Comparison of ENCODE assay signal across 10 cellular contexts in genomic region chr10:79176949-79177602, GRCh38.
DNase-seq lines count a peak whose midpoint lies in the region; ATAC-seq and TF ChIP-seq lines count a peak whose summit lies in the region.
"Had no signal": no experiment of that assay in that cellular context is flagged by ENCODE, and none has a peak within 500 bp of the region (broad histone marks: within the 10 kb centered on the region; RNA-seq: fewer than 3 reads in every experiment).

No MANE protein-coding gene starts in this region.

- no peak for TF ChIP-seq EP300 in stomach (IDR thresholded peaks at IDR 0.05)

- no peaks in the 10 kb centered on the region for H3K27me3 Mint-ChIP-seq in activated CD8-positive, alpha-beta T cell treated with anti-CD3 and anti-CD28 coated beads for 36 hours

- CTCF ChIA-PET in activated CD8-positive, alpha-beta T cell treated with anti-CD3 and anti-CD28 coated beads for 36 hours (lab: Charles Lee), result interaction anchor here (2.1 kb wide), 1 partner anchor 18 kb away, joined by 9 read pairs; no protein-coding TSS in a partner anchor

- no peaks in the 10 kb centered on the region for H3K9me3 ChIP-seq in HUES6 (ENCODE audit: control insufficient read depth, insufficient read depth, low read depth, low read length)
- H3K9me3 ChIP-seq in right lobe of liver, result no peaks in the 10 kb centered on the region
- H3K9me3 ChIP-seq in stomach, result no peaks in the 10 kb centered on the region

- H3K27ac ChIP-seq in HUES6 (ENCODE audit: low read depth, low read length), result peak overlapping the region; percentile 40; the same call in 1 of the 2 replicates
- peak overlapping the region in 2 of 3 donors; percentile 18 to 33 for H3K27ac ChIP-seq in right lobe of liver
- peak overlapping the region in 4 of 5 donors; percentile 33 to 67 (median 60) for H3K27ac ChIP-seq in stomach

- no peak overlapping the region for H3K4me3 Mint-ChIP-seq in activated CD8-positive, alpha-beta T cell treated with anti-CD3 and anti-CD28 coated beads for 36 hours

- H3K9ac ChIP-seq in HUES6 (ENCODE audit: low read length), result no peak overlapping the region

- H3K4me1 ChIP-seq in HUES6 (ENCODE audit: control insufficient read depth, insufficient read depth, low read length), result peaks cover 54% of the 10 kb centered on the region
- peaks cover 0 to 6% (median 0%) of the 10 kb centered on the region in 4 donors for H3K4me1 ChIP-seq in right lobe of liver
- H3K4me1 ChIP-seq in stomach, result peaks cover 54 to 83% (median 69%) of the 10 kb centered on the region in 4 donors

- no peak overlapping the region for H3K27ac Mint-ChIP-seq in activated CD8-positive, alpha-beta T cell treated with anti-CD3 and anti-CD28 coated beads for 36 hours

- no peak for TF ChIP-seq POLR2A in right lobe of liver (IDR thresholded peaks at IDR 0.05)
- no peak for TF ChIP-seq POLR2A in stomach (IDR thresholded peaks at IDR 0.05)

- no peaks in the 10 kb centered on the region for H3K36me3 Mint-ChIP-seq in activated CD8-positive, alpha-beta T cell treated with anti-CD3 and anti-CD28 coated beads for 36 hours (ENCODE audit: low read depth)

- POLR2A ChIA-PET in activated CD8-positive, alpha-beta T cell treated with anti-CD3 and anti-CD28 coated beads for 36 hours (lab: Charles Lee), result no interaction called here

- intact Hi-C loops in right lobe of liver (cut with DNase I) (no loop called here), stomach (cut with DNase I; ENCODE audit: low total_unique reads) (no loop called here)
- intact Hi-C loops in activated CD8-positive, alpha-beta T cell treated with anti-CD3 and anti-CD28 coated beads for 36 hours (cut with micrococcal nuclease), result no loop called here

- H3K27me3 ChIP-seq in HUES6 (ENCODE audit: control insufficient read depth, insufficient read depth, low read length), result no peaks in the 10 kb centered on the region
- no peaks in the 10 kb centered on the region for H3K27me3 ChIP-seq in right lobe of liver
- H3K27me3 ChIP-seq in stomach, result no peaks in the 10 kb centered on the region

- peaks cover 5% of the 10 kb centered on the region; the same call in 1 of the 2 replicates for H3K36me3 ChIP-seq in HUES6 (ENCODE audit: control insufficient read depth, insufficient read depth, low read length)
- no peaks in the 10 kb centered on the region for H3K36me3 ChIP-seq in right lobe of liver
- H3K36me3 ChIP-seq in stomach, result peaks cover 0 to 79% (median 16%) of the 10 kb centered on the region in 4 donors

- H3K4me3 ChIP-seq in HUES6 (ENCODE audit: low read depth, low read length), result no peak overlapping the region
- H3K4me3 ChIP-seq in right lobe of liver, result no peak overlapping the region
- no peak overlapping the region for H3K4me3 ChIP-seq in stomach

- ATAC-seq in right lobe of liver (peak; percentile 43 to 62 (median 59)), GM18861 (IDR thresholded peaks at IDR 0.05; ENCODE audit: unreplicated experiment) (no peak)
- ATAC-seq in activated CD8-positive, alpha-beta T cell treated with anti-CD3 and anti-CD28 coated beads for 36 hours, result no peak

- no peaks in the 10 kb centered on the region for H3K9me3 Mint-ChIP-seq in activated CD8-positive, alpha-beta T cell treated with anti-CD3 and anti-CD28 coated beads for 36 hours

- no peaks in the 10 kb centered on the region for H3K4me1 Mint-ChIP-seq in activated CD8-positive, alpha-beta T cell treated with anti-CD3 and anti-CD28 coated beads for 36 hours (ENCODE audit: low read depth)

- WGBS in right lobe of liver (ENCODE audit: insufficient coverage, low coverage, low lambda C conversion rate, missing lambda C conversion rate), result 72% methylated on average over 6 of the region's 18 CpGs
- 48 to 58% (median 52%) methylated on average over 16 to 18 of the region's 18 CpGs for WGBS in stomach, 5 donors

- TF ChIP-seq CTCF in right lobe of liver (IDR thresholded peaks at IDR 0.05), result no peak
- TF ChIP-seq CTCF in stomach (IDR thresholded peaks at IDR 0.05), result no peak
- TF ChIP-seq CTCF in activated CD8-positive, alpha-beta T cell treated with anti-CD3 and anti-CD28 coated beads for 36 hours (IDR thresholded peaks at IDR 0.05), result no peak

- DNase-seq in dermis microvascular lymphatic vessel endothelial cell (ENCODE audit: low read depth in 2 of 2), result peak; percentile 88 to 97
- DNase-seq in right lobe of liver, result peak in 1 of 3 donors; percentile 47
- DNase-seq in stomach, result no peak
- DNase-seq in islet precursor cell, result no peak
- DNase-seq in activated CD8-positive, alpha-beta T cell treated with anti-CD3 and anti-CD28 coated beads for 36 hours, result no peak
- DNase-seq in activated CD4-positive, alpha-beta T cell treated with anti-CD3 and anti-CD28 coated beads for 1 hour, result no peak
- DNase-seq: NCI-H524 treated with DMSO at 0.1 percent for 48 hours, T-helper 2 cell had no signal

Comparison
In these comparisons a context has a peak if more than half of its experiments do, and no peak if none do; other contexts are left out.
1. DNase-seq: peak in dermis microvascular lymphatic vessel endothelial cell (2 of 2); none in stomach (single experiment), islet precursor cell (single experiment), activated CD8-positive, alpha-beta T cell treated with anti-CD3 and anti-CD28 coated beads for 36 hours (single experiment) and activated CD4-positive, alpha-beta T cell treated with anti-CD3 and anti-CD28 coated beads for 1 hour (single experiment).
2. ATAC-seq: peak in right lobe of liver (4 of 4); none in activated CD8-positive, alpha-beta T cell treated with anti-CD3 and anti-CD28 coated beads for 36 hours (single experiment) and GM18861 (single experiment).
3. Peak in every context shown above with its lines, with median percentiles within 50 percentile points of each other: H3K27ac ChIP-seq.